ENCODE assay signal across 9 cellular contexts in genomic region chr14:81473456-81474155, GRCh38.
DNase-seq lines count a peak whose midpoint lies in the region; ATAC-seq, FAIRE-seq and TF ChIP-seq lines count a peak whose summit lies in the region.
"Had no signal": no experiment of that assay in that cellular context is flagged by ENCODE, and none has a peak within 500 bp of the region (broad histone marks: within the 10 kb centered on the region; RNA-seq: fewer than 3 reads in every experiment).

No MANE protein-coding gene starts in this region.

- no peaks in the 10 kb centered on the region for H3K9me3 ChIP-seq in effector memory CD4-positive, alpha-beta T cell (ENCODE audit: control insufficient read depth, low read length)
- H3K9me3 ChIP-seq in pancreas, result no peaks in the 10 kb centered on the region
- H3K9me3 ChIP-seq: ovary had no signal

- H3K27me3 ChIP-seq in foreskin keratinocyte, result no peaks in the 10 kb centered on the region
- no peaks in the 10 kb centered on the region for H3K27me3 ChIP-seq in effector memory CD4-positive, alpha-beta T cell (replicated peaks; ENCODE audit: control insufficient read depth, insufficient read depth, low read length, poor library complexity, severe bottlenecking)
- H3K27me3 ChIP-seq in pancreas, result no peaks in the 10 kb centered on the region
- H3K27me3 ChIP-seq: ovary had no signal

- DNase-seq in foreskin keratinocyte (peak; percentile 37 to 55), DMS114 treated with DMSO at 0.1 percent for 48 hours (lab: John Stamatoyannopoulos, UW; ENCODE audit: unreplicated experiment) (no peak), pancreas (no peak)
- no peak for DNase-seq in effector memory CD4-positive, alpha-beta T cell
- DNase-seq: activated CD4-positive, CD25-positive, alpha-beta regulatory T cell; ovary had no signal

- FAIRE-seq in pancreas (lab: Jason Lieb, UNC), result no peak

- 61 to 64% methylated on average over 3 of the region's 3 CpGs for WGBS in pancreas, 2 donors

- H3K4me3 ChIP-seq in effector memory CD4-positive, alpha-beta T cell (ENCODE audit: insufficient read depth, low read depth, low read length, poor library complexity, severe bottlenecking), result no peak overlapping the region
- no peak overlapping the region for H3K4me3 ChIP-seq in pancreas
- H3K4me3 ChIP-seq: ovary had no signal

- ATAC-seq in GM18868 (IDR thresholded peaks at IDR 0.05; ENCODE audit: unreplicated experiment) (peak; percentile 3), GM21576 (IDR thresholded peaks at IDR 0.05; ENCODE audit: unreplicated experiment) (peak; percentile 18), HG03354 (IDR thresholded peaks at IDR 0.05; ENCODE audit: poor library complexity, severe bottlenecking, unreplicated experiment) (peak; percentile 53), foreskin keratinocyte (peak; percentile 31), pancreas (no peak)

- TF ChIP-seq CTCF in foreskin keratinocyte (conservative IDR thresholded peaks at IDR 0.05) (no peak), pancreas (IDR thresholded peaks at IDR 0.05) (no peak)

- intact Hi-C loops in pancreas (cut with DNase I), result no loop called here

- H3K4me1 ChIP-seq in foreskin keratinocyte (peaks cover 20% of the 10 kb centered on the region), pancreas (peaks cover 0 to 14% (median 4%) of the 10 kb centered on the region in 3 donors)
- H3K4me1 ChIP-seq in effector memory CD4-positive, alpha-beta T cell (ENCODE audit: control insufficient read depth, insufficient read depth, low read length, poor library complexity, severe bottlenecking), result peaks cover 3% of the 10 kb centered on the region

- H3K27ac ChIP-seq in foreskin keratinocyte (no peak overlapping the region), pancreas (peak overlapping the region in 2 of 4 donors; percentile 10 to 37)
- no peak overlapping the region for H3K27ac ChIP-seq in effector memory CD4-positive, alpha-beta T cell (ENCODE audit: insufficient read depth, low read length, poor library complexity, severe bottlenecking)
- H3K27ac ChIP-seq: ovary had no signal

- H3K36me3 ChIP-seq in effector memory CD4-positive, alpha-beta T cell (ENCODE audit: control insufficient read depth, insufficient read depth, low read length), result peaks cover 24% of the 10 kb centered on the region
- peaks cover 0 to 41% (median 32%) of the 10 kb centered on the region in 3 donors for H3K36me3 ChIP-seq in pancreas
- H3K36me3 ChIP-seq: ovary had no signal

Comparison
In these comparisons a context has a peak if more than half of its experiments do, and no peak if none do; other contexts are left out.
1. ATAC-seq: peak in GM18868 (single experiment), GM21576 (single experiment), HG03354 (single experiment) and foreskin keratinocyte (single experiment); none in pancreas (0 of 4).
2. DNase-seq: peak in foreskin keratinocyte (2 of 2); none in effector memory CD4-positive, alpha-beta T cell (0 of 3), DMS114 treated with DMSO at 0.1 percent for 48 hours (single experiment) and pancreas (0 of 6).